ENCODE assay signal across 16 cellular contexts in genomic region chr5:66898241-66899039, GRCh38.
"Had no signal": no experiment of that assay in that cellular context is flagged by ENCODE, and none has a peak within 500 bp of the region (broad histone marks: within the 10 kb centered on the region; RNA-seq: fewer than 3 reads in every experiment).

No MANE protein-coding gene starts in this region.

- H3K9me3 Mint-ChIP-seq: activated CD4-positive, alpha-beta T cell treated with anti-CD3 and anti-CD28 coated beads, Interleukin-2, amount 10 ng/mL, durations not matched to agents 24 days and 14 days; activated naive CD8-positive, alpha-beta T cell treated with anti-CD3 and anti-CD28 coated beads, Interleukin-2, amount 10 ng/mL, durations not matched to agents 7 days and 5 days; activated T-cell treated with anti-CD3 and anti-CD28 coated beads, Interleukin-2, amount 50 U/mL, for 72 hours; endodermal cell; mesothelial cell of epicardium had no signal

- H3K4me3 ChIP-seq: breast epithelium, right lobe of liver, smooth muscle cell, stomach, testis had no signal

- ATAC-seq: activated CD8-positive, alpha-beta T cell treated with anti-CD3 and anti-CD28 coated beads, Interleukin-2, amount 10 ng/mL, durations not matched to agents 7 days and 5 days; activated T-cell treated with anti-CD3 and anti-CD28 coated beads, Interleukin-2, amount 50 U/mL, for 72 hours; right lobe of liver had no signal

- DNase-seq: activated CD4-positive, alpha-beta T cell treated with anti-CD3 and anti-CD28 coated beads, Interleukin-2, amount 10 ng/mL, durations not matched to agents 24 days and 14 days; activated CD4-positive, CD25-positive, alpha-beta regulatory T cell; activated CD8-positive, alpha-beta memory T cell treated with anti-CD3 and anti-CD28 coated beads, Interleukin-2, amount 50 U/mL, for 4 hours; activated CD8-positive, alpha-beta T cell treated with anti-CD3 and anti-CD28 coated beads, Interleukin-2, amount 10 ng/mL, durations not matched to agents 7 days and 5 days; activated gamma-delta T cell treated with Interleukin-2 at 50 U/mL for 16 hours; activated naive CD8-positive, alpha-beta T cell treated with anti-CD3 and anti-CD28 coated beads, Interleukin-2, amount 10 ng/mL, durations not matched to agents 7 days and 5 days; activated T-cell treated with anti-CD3 and anti-CD28 coated beads, Interleukin-2, amount 50 U/mL, for 72 hours; endodermal cell; hypothalamus; right lobe of liver; stomach; SW 1271; testis had no signal

- H3K36me3 ChIP-seq: breast epithelium, right lobe of liver, stomach had no signal

- H3K4me1 ChIP-seq: breast epithelium, right lobe of liver, stomach, testis had no signal

- H3K27ac ChIP-seq: breast epithelium, right lobe of liver, stomach, testis had no signal

- H3K4me1 Mint-ChIP-seq: activated naive CD8-positive, alpha-beta T cell treated with anti-CD3 and anti-CD28 coated beads, Interleukin-2, amount 10 ng/mL, durations not matched to agents 7 days and 5 days had no signal

- H3K36me3 Mint-ChIP-seq: activated naive CD8-positive, alpha-beta T cell treated with anti-CD3 and anti-CD28 coated beads, Interleukin-2, amount 10 ng/mL, durations not matched to agents 7 days and 5 days; mesothelial cell of epicardium had no signal

- H3K4me2 ChIP-seq: smooth muscle cell had no signal

- H3K27me3 ChIP-seq: breast epithelium, right lobe of liver, stomach, testis had no signal

- H3K27ac Mint-ChIP-seq: activated CD4-positive, alpha-beta T cell treated with anti-CD3 and anti-CD28 coated beads, Interleukin-2, amount 10 ng/mL, durations not matched to agents 24 days and 14 days; activated CD8-positive, alpha-beta T cell treated with anti-CD3 and anti-CD28 coated beads, Interleukin-2, amount 10 ng/mL, durations not matched to agents 7 days and 5 days; activated naive CD8-positive, alpha-beta T cell treated with anti-CD3 and anti-CD28 coated beads, Interleukin-2, amount 10 ng/mL, durations not matched to agents 7 days and 5 days; activated T-cell treated with anti-CD3 and anti-CD28 coated beads, Interleukin-2, amount 50 U/mL, for 72 hours; endodermal cell; mesothelial cell of epicardium had no signal

- H3K4me3 Mint-ChIP-seq: activated CD4-positive, alpha-beta T cell treated with anti-CD3 and anti-CD28 coated beads, Interleukin-2, amount 10 ng/mL, durations not matched to agents 24 days and 14 days; activated CD8-positive, alpha-beta T cell treated with anti-CD3 and anti-CD28 coated beads, Interleukin-2, amount 10 ng/mL, durations not matched to agents 7 days and 5 days; activated naive CD8-positive, alpha-beta T cell treated with anti-CD3 and anti-CD28 coated beads, Interleukin-2, amount 10 ng/mL, durations not matched to agents 7 days and 5 days; activated T-cell treated with anti-CD3 and anti-CD28 coated beads, Interleukin-2, amount 50 U/mL, for 72 hours; endodermal cell; mesothelial cell of epicardium had no signal

- H3K9me3 ChIP-seq: breast epithelium, right lobe of liver, stomach, testis had no signal
